ENCODE assay signal across 12 cellular contexts in the genomic region with DNA sequence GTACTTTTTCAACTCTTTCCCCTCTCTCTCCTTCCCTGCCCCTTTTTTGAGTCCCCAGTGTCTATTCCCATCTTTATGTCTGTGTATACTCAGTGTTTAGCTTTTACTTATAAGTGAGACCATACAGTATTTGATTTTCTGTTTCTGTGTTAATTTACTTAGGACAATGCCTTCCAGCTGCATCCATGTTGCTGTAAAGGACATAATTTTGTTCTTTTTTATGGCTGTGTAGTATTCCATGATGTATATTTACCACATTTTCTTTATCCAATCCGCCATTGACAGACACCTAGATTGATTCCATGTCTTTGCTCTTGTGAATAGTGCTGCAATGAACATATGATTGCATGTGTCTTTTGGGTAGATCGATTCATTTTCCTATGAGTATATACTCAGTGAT. TPM values are rescaled to one million over a fixed set of nuclear protein-coding genes. Genes with fewer than 3 reads are reported as not detected.
"Had no signal": no experiment of that assay in that cellular context is flagged by ENCODE, and none has a peak within 500 bp of the region (broad histone marks: within the 10 kb centered on the region; RNA-seq: fewer than 3 reads in every experiment).

No MANE protein-coding gene starts in this region.

- H2AFZ ChIP-seq: GM23248, GM23338 had no signal

- ATAC-seq: GM23338, HCT116 had no signal

- H3K9me3 Mint-ChIP-seq: GM23338, H9, HFFc6 had no signal

- H3K4me3 Mint-ChIP-seq: GM23338, H9, HFFc6 had no signal

- DNase-seq: GM23248, GOT3, H7, H9, HCEC 1CT, HFFc6 had no signal

- H3K9ac ChIP-seq: GM23248 had no signal

- H3K27ac ChIP-seq: GM23248 had no signal

- H3K4me1 ChIP-seq: HAP-1 had no signal

- FAIRE-seq: H1, H54 had no signal

- H3K36me3 ChIP-seq: HAP-1 had no signal

- H3K4me2 ChIP-seq: GM23338 had no signal

- H3K27ac Mint-ChIP-seq: GM23338, H9, HFFc6 had no signal

- H3K9me3 ChIP-seq: HAP-1 had no signal

- H3K4me3 ChIP-seq: GM23248, GM23338, HAP-1 had no signal

- H3K4me1 Mint-ChIP-seq: GM23338, H9 had no signal

RNA-seq across cellular contexts. Expression of gene CPB2, which starts 41.5 kb away (rescaled TPM):
- total RNA-seq: GM23248, GM23338, H1, H4, H7, H9, HFFc6 had no signal
- polyA plus RNA-seq: H1 had no signal
